ENCODE assay signal across 8 cellular contexts in the genomic region with DNA sequence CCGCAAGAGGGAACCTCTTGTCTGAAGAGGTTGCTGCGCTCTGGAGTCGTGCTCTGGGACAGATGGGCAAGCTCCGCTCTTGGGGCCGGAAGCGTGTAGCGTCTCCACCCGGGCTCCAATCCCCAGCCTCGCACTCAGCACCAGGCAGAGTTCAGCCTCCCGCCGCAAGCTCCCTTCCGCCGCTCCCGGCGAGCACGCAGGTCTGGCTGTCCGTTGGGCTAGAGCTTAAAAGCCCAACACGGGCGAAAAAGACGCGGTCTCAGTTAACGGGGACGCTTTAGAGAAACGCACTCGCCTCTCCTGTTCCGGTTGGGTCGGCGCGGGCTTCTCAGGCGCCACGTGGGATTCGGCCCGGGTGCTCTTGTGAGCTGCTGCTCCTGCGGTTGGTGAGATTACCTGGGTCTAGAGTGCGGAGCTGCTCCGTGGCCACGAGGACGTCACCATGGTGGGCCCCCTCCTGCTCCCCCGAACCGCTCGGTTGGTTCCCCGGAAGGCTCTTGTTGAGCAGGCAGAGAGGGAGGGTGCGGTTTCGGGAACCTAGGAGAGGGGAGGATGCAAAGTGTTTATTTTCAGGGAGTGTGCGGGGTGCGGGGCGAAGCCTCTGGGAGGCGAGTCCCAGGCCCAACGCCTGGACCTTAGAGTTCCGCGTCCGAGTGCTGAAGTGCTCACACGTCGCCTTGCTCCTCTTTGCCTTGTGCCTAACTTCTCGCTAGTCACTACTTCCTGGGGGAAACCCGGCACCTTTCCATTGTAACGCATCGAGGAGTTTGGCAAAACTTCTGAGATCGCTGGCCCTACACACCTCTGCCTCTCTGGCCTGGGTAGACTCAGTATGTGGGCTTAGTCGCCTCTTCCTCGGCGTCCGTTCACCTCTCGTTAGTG. TPM values are rescaled to one million over a fixed set of nuclear protein-coding genes. Genes with fewer than 3 reads are reported as not detected.
DNase-seq lines count a peak whose midpoint lies in the region; ATAC-seq and TF ChIP-seq lines count a peak whose summit lies in the region.

A gene (plus strand): TSS at position 331 of the 882 bp plus-strand sequence. CDS start 112 bp downstream, at position 443.

- H3K36me3 Mint-ChIP-seq in HFFc6 (ENCODE audit: low read depth): peaks cover 9% of the 10 kb centered on the region
- H3K36me3 Mint-ChIP-seq in activated naive CD4-positive, alpha-beta T cell treated with anti-CD3 and anti-CD28 coated beads, Interleukin-2, amount 50 U/mL, for 72 hours: peaks cover 17 to 19% of the 10 kb centered on the region in 2 donors

- H3K27ac Mint-ChIP-seq in HFFc6: peak within 1 kb of the TSS; percentile 100
- peak within 1 kb of the TSS; percentile 98 for H3K27ac Mint-ChIP-seq in activated naive CD4-positive, alpha-beta T cell treated with anti-CD3 and anti-CD28 coated beads, Interleukin-2, amount 50 U/mL, for 72 hours

- H3K27ac ChIP-seq in osteoblast (ENCODE audit: low read depth, low read length) (peak within 1 kb of the TSS; percentile 77), thoracic aorta (peak within 1 kb of the TSS; percentile 70 to 73)

- H2AFZ ChIP-seq in osteoblast (ENCODE audit: low read length): peak within 1 kb of the TSS; percentile 93

- H3K36me3 ChIP-seq in osteoblast (ENCODE audit: insufficient read depth, low read length): no peaks in the 10 kb centered on the region
- H3K36me3 ChIP-seq in thoracic aorta: no peaks in the 10 kb centered on the region

- peak; percentile 97 for ATAC-seq in SK-N-SH treated with all-trans-retinoic acid at 6 μM for 48 hours
- ATAC-seq in activated naive CD4-positive, alpha-beta T cell treated with anti-CD3 and anti-CD28 coated beads, Interleukin-2, amount 50 U/mL, for 72 hours: peak; percentile 90 to 96
- ATAC-seq in thoracic aorta (ENCODE audit: insufficient number of reproducible peaks, low FRiP score, low read depth): peak; percentile 97

- H3K4me2 ChIP-seq in osteoblast (ENCODE audit: insufficient read depth, low read length): peak within 1 kb of the TSS; percentile 81

- peaks cover 4% of the 10 kb centered on the region for H4K20me1 ChIP-seq in osteoblast (ENCODE audit: insufficient read depth, low read length)

- H3K9me3 Mint-ChIP-seq in HFFc6: no peaks in the 10 kb centered on the region
- H3K9me3 Mint-ChIP-seq in activated naive CD4-positive, alpha-beta T cell treated with anti-CD3 and anti-CD28 coated beads, Interleukin-2, amount 50 U/mL, for 72 hours: no peaks in the 10 kb centered on the region

- peaks cover 45% of the 10 kb centered on the region for H3K79me2 ChIP-seq in osteoblast (ENCODE audit: insufficient read depth, low read length)

- H3K4me3 ChIP-seq in NB4 (ENCODE audit: low read depth, low read length): peak within 1 kb of the TSS; percentile 93
- H3K4me3 ChIP-seq in osteoblast (ENCODE audit: insufficient read depth, low read length): peak within 1 kb of the TSS; percentile 86
- H3K4me3 ChIP-seq in thoracic aorta: peak within 1 kb of the TSS; percentile 96

- peak within 1 kb of the TSS; percentile 100 for H3K4me3 Mint-ChIP-seq in HFFc6

- no peaks in the 10 kb centered on the region for H3K9me3 ChIP-seq in osteoblast (ENCODE audit: low read depth, low read length)
- no peaks in the 10 kb centered on the region for H3K9me3 ChIP-seq in thoracic aorta

- H3K27me3 Mint-ChIP-seq in HFFc6 (ENCODE audit: insufficient read depth): peaks cover 9% of the 10 kb centered on the region

- H3K4me1 ChIP-seq in osteoblast (ENCODE audit: insufficient read depth, low read length) (peaks cover 7% of the 10 kb centered on the region), thoracic aorta (ENCODE audit: control insufficient read depth in 1 of 2, low read depth in 2 of 2) (peaks cover 8 to 13% of the 10 kb centered on the region in 2 donors)

- peaks cover 31% of the 10 kb centered on the region for H3K4me1 Mint-ChIP-seq in HFFc6 (ENCODE audit: low read depth)

- peak; percentile 52 for TF ChIP-seq POLR2A in NB4 (IDR thresholded peaks at IDR 0.05; ENCODE audit: extremely low read depth, insufficient read length)

- DNase-seq in GM04504 (ENCODE audit: low read depth) (peak; percentile 88), HFFc6 (peak; percentile 95), NB4 (ENCODE audit: low read depth) (peak; percentile 96), glomerular visceral epithelial cell (ENCODE audit: extremely low spot score) (peak; percentile 95), osteoblast (ENCODE audit: insufficient read length, low spot score, missing footprints) (peak; percentile 96), thoracic aorta (ENCODE audit: low spot score) (peak; percentile 41)
- peak; percentile 81 to 85 for DNase-seq in activated naive CD4-positive, alpha-beta T cell treated with anti-CD3 and anti-CD28 coated beads, Interleukin-2, amount 50 U/mL, for 72 hours (ENCODE audit: low spot score in 2 of 2)

- peak; percentile 5; the same call in 1 of the 2 replicates for TF ChIP-seq CTCF in HFFc6 (IDR thresholded peaks at IDR 0.05)
- no peak for TF ChIP-seq CTCF in NB4 (IDR thresholded peaks at IDR 0.05; ENCODE audit: low read depth, low read length)
- TF ChIP-seq CTCF in osteoblast (IDR thresholded peaks at IDR 0.05; ENCODE audit: extremely low read depth, low read depth, low read length): no peak
- TF ChIP-seq CTCF in thoracic aorta (IDR thresholded peaks at IDR 0.05): no peak

- H3K27me3 ChIP-seq in osteoblast (ENCODE audit: insufficient read depth, low read length): no peaks in the 10 kb centered on the region
- no peaks in the 10 kb centered on the region for H3K27me3 ChIP-seq in thoracic aorta (replicated peaks; ENCODE audit: insufficient read depth)

TF ChIP-seq in SK-N-SH treated with all-trans-retinoic acid at 6 μM for 48 hours, 23 proteins besides CTCF, POLR2A, EP300 and RAD21:
- TF ChIP-seq RARB (CRISPR knock-in tag; IDR thresholded peaks at IDR 0.05) (no peak), ZNF565 (CRISPR knock-in tag; conservative IDR thresholded peaks at IDR 0.05; ENCODE audit: low read depth) (no peak), ZFP3 (CRISPR knock-in tag; IDR thresholded peaks at IDR 0.05) (0 out of 2 replicates have a peak, but pooled peaks have one; percentile 63), PPARA (CRISPR knock-in tag; IDR thresholded peaks at IDR 0.05; ENCODE audit: borderline replicate concordance) (no peak), TOX (CRISPR knock-in tag; IDR thresholded peaks at IDR 0.05; ENCODE audit: borderline replicate concordance) (no peak), GLIS3 (CRISPR knock-in tag; IDR thresholded peaks at IDR 0.05) (0 out of 2 replicates have a peak, but pooled peaks have one; percentile 2), ZFP30 (CRISPR knock-in tag; IDR thresholded peaks at IDR 0.05) (no peak), ESRRG (CRISPR knock-in tag; IDR thresholded peaks at IDR 0.05) (no peak)
- TF ChIP-seq, protein P1, sequence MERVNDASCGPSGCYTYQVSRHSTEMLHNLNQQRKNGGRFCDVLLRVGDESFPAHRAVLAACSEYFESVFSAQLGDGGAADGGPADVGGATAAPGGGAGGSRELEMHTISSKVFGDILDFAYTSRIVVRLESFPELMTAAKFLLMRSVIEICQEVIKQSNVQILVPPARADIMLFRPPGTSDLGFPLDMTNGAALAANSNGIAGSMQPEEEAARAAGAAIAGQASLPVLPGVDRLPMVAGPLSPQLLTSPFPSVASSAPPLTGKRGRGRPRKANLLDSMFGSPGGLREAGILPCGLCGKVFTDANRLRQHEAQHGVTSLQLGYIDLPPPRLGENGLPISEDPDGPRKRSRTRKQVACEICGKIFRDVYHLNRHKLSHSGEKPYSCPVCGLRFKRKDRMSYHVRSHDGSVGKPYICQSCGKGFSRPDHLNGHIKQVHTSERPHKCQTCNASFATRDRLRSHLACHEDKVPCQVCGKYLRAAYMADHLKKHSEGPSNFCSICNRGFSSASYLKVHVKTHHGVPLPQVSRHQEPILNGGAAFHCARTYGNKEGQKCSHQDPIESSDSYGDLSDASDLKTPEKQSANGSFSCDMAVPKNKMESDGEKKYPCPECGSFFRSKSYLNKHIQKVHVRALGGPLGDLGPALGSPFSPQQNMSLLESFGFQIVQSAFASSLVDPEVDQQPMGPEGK (CRISPR knock-in tag; IDR thresholded peaks at IDR 0.05; ENCODE audit: borderline replicate concordance): no peak
- TF ChIP-seq, protein P2, sequence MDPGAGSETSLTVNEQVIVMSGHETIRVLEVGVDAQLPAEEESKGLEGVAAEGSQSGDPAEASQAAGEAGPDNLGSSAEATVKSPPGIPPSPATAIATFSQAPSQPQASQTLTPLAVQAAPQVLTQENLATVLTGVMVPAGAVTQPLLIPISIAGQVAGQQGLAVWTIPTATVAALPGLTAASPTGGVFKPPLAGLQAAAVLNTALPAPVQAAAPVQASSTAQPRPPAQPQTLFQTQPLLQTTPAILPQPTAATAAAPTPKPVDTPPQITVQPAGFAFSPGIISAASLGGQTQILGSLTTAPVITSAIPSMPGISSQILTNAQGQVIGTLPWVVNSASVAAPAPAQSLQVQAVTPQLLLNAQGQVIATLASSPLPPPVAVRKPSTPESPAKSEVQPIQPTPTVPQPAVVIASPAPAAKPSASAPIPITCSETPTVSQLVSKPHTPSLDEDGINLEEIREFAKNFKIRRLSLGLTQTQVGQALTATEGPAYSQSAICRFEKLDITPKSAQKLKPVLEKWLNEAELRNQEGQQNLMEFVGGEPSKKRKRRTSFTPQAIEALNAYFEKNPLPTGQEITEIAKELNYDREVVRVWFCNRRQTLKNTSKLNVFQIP (CRISPR knock-in tag; IDR thresholded peaks at IDR 0.05; ENCODE audit: borderline replicate concordance, low read depth): 0 out of 2 replicates have a peak, but pooled peaks have one; percentile 50

RNA-seq across cellular contexts. Expression of the gene that starts here (rescaled TPM):
- total RNA-seq in HFFc6 (2021; fragmentation: NEBNext Ultra II Directional; extraction: Animal tissue kit (Norgen Biotek cat#: 25700)): 10 to 100 TPM; 25.6 to 36.9 (median 32.5) TPM
- 10 to 100 TPM; 20.2 to 45.4 TPM for total RNA-seq in activated naive CD4-positive, alpha-beta T cell treated with anti-CD3 and anti-CD28 coated beads, Interleukin-2, amount 50 U/mL, for 72 hours
- total RNA-seq in osteoblast (22.8 and 25.9 TPM in 2 replicates), thoracic aorta (10 to 100 TPM; 13.7 to 36.5 TPM)

Comparison
In these comparisons a context has a peak if more than half of its experiments do, and no peak if none do; other contexts are left out.
1. Peak in every context shown above with its lines: DNase-seq, ATAC-seq, H3K4me3 ChIP-seq and H3K27ac ChIP-seq.
2. DNase-seq: peak in every context shown above with its lines; median percentile 96 in NB4; 96 in osteoblast; 95 in HFFc6; 95 in glomerular visceral epithelial cell; 88 in GM04504; 83 in activated naive CD4-positive, alpha-beta T cell treated with anti-CD3 and anti-CD28 coated beads, Interleukin-2, amount 50 U/mL, for 72 hours; 41 in thoracic aorta.